38 cellular contexts compared by ENCODE assay signal in genomic region chr6:64103480-64103879, GRCh38.
"Had no signal": no experiment of that assay in that cellular context is flagged by ENCODE, and none has a peak within 500 bp of the region (broad histone marks: within the 10 kb centered on the region; RNA-seq: fewer than 3 reads in every experiment).

No MANE protein-coding gene starts in this region.

- H3K4me1 ChIP-seq: adrenal gland, ascending aorta, body of pancreas, breast epithelium had no signal

- H3K9me3 Mint-ChIP-seq: activated T-helper 1 cell treated with anti-CD3 and anti-CD28 coated beads, Interleukin-12 subunit alpha, Interleukin-12 subunit beta, Interleukin-2, Interleukin-4 antibody, amounts not matched to agents 30 ng/mL and 10 ng/mL and 1 ng/mL, durations not matched to agents 14 hours and 24 hours and 36 hours; brain had no signal

- H3K36me3 ChIP-seq: adrenal gland, ascending aorta, brain microvascular endothelial cell, breast epithelium, cardiac muscle cell had no signal

- DNase-seq: activated effector memory CD4-positive, alpha-beta T cell treated with anti-CD3 and anti-CD28 coated beads, Interleukin-2, amount 50 U/mL, for 16 hours; activated effector memory CD4-positive, alpha-beta T cell treated with Interleukin-2 at 50 U/mL for 16 hours; activated gamma-delta T cell; activated gamma-delta T cell treated with Interleukin-2 at 50 U/mL for 16 hours; activated naive CD4-positive, alpha-beta T cell; activated naive CD4-positive, alpha-beta T cell treated with anti-CD3 and anti-CD28 coated beads for 36 hours; activated naive CD4-positive, alpha-beta T cell treated with anti-CD3 and anti-CD28 coated beads, Interleukin-2, amount 10 ng/mL, durations not matched to agents 7 days and 5 days; activated naive CD4-positive, alpha-beta T cell treated with anti-CD3 and anti-CD28 coated beads, Interleukin-2, amount 50 U/mL, for 16 hours; activated naive CD4-positive, alpha-beta T cell treated with Interleukin-2 at 50 U/mL for 16 hours; activated naive CD8-positive, alpha-beta T cell treated with anti-CD3 and anti-CD28 coated beads for 36 hours; activated naive CD8-positive, alpha-beta T cell treated with anti-CD3 and anti-CD28 coated beads, Interleukin-2, amount 10 ng/mL, durations not matched to agents 7 days and 5 days; activated naive CD8-positive, alpha-beta T cell treated with anti-CD3 and anti-CD28 coated beads, Interleukin-2, amount 50 U/mL, for 24 hours; activated T-cell treated with anti-CD3 and anti-CD28 coated beads, Interleukin-2, amount 50 U/mL, for 1 hour; activated T-cell treated with anti-CD3 and anti-CD28 coated beads, Interleukin-2, amount 50 U/mL, for 24 hours; activated T-cell treated with anti-CD3 and anti-CD28 coated beads, Interleukin-2, amount 50 U/mL, for 4 hours; activated T-cell treated with anti-CD3 and anti-CD28 coated beads, Interleukin-2, amount 50 U/mL, for 48 hours; activated T-cell treated with anti-CD3 and anti-CD28 coated beads, Interleukin-2, amount 50 U/mL, for 72 hours; adrenal gland; amniotic stem cell; amygdala; anterior cingulate cortex; aorta; body of pancreas; brain microvascular endothelial cell; caudate nucleus; central memory CD4-positive, alpha-beta T cell; cerebellar nuclear complex had no signal

- H3K27ac Mint-ChIP-seq: activated naive CD4-positive, alpha-beta T cell treated with anti-CD3 and anti-CD28 coated beads for 36 hours; activated naive CD4-positive, alpha-beta T cell treated with anti-CD3 and anti-CD28 coated beads, Interleukin-2, amount 10 ng/mL, durations not matched to agents 7 days and 5 days; activated naive CD4-positive, alpha-beta T cell treated with anti-CD3 and anti-CD28 coated beads, Interleukin-2, amount 50 U/mL, for 24 hours; activated naive CD4-positive, alpha-beta T cell treated with anti-CD3 and anti-CD28 coated beads, Interleukin-2, amount 50 U/mL, for 72 hours; activated naive CD8-positive, alpha-beta T cell; activated naive CD8-positive, alpha-beta T cell treated with anti-CD3 and anti-CD28 coated beads for 36 hours; activated naive CD8-positive, alpha-beta T cell treated with anti-CD3 and anti-CD28 coated beads, Interleukin-2, amount 10 ng/mL, durations not matched to agents 7 days and 5 days; activated naive CD8-positive, alpha-beta T cell treated with anti-CD3 and anti-CD28 coated beads, Interleukin-2, amount 50 U/mL, for 24 hours; activated T-cell treated with anti-CD3 and anti-CD28 coated beads, Interleukin-2, amount 50 U/mL, for 24 hours; activated T-cell treated with anti-CD3 and anti-CD28 coated beads, Interleukin-2, amount 50 U/mL, for 72 hours; activated T-helper 1 cell treated with anti-CD3 and anti-CD28 coated beads, Interleukin-12 subunit alpha, Interleukin-12 subunit beta, Interleukin-2, Interleukin-4 antibody, amounts not matched to agents 30 ng/mL and 10 ng/mL and 1 ng/mL, durations not matched to agents 14 hours and 24 hours and 36 hours; activated T-helper 17 cell treated with anti-CD3 and anti-CD28 coated beads, Interleukin-2, amount 50 U/mL, for 72 hours; activated T-helper 2 cell treated with anti-CD3 and anti-CD28 coated beads, Interferon-gamma antibody, Interleukin-2, Interleukin-4, amounts not matched to agents 10 μg/mL and 5 μg/mL and 100 μg/mL, durations not matched to agents 14 hours and 24 hours and 36 hours; brain had no signal

- H3K4me3 Mint-ChIP-seq: activated naive CD4-positive, alpha-beta T cell treated with anti-CD3 and anti-CD28 coated beads for 36 hours; activated naive CD4-positive, alpha-beta T cell treated with anti-CD3 and anti-CD28 coated beads, Interleukin-2, amount 10 ng/mL, durations not matched to agents 7 days and 5 days; activated naive CD4-positive, alpha-beta T cell treated with anti-CD3 and anti-CD28 coated beads, Interleukin-2, amount 50 U/mL, for 24 hours; activated naive CD8-positive, alpha-beta T cell; activated naive CD8-positive, alpha-beta T cell treated with anti-CD3 and anti-CD28 coated beads for 36 hours; activated naive CD8-positive, alpha-beta T cell treated with anti-CD3 and anti-CD28 coated beads, Interleukin-2, amount 10 ng/mL, durations not matched to agents 7 days and 5 days; activated naive CD8-positive, alpha-beta T cell treated with anti-CD3 and anti-CD28 coated beads, Interleukin-2, amount 50 U/mL, for 24 hours; activated T-cell treated with anti-CD3 and anti-CD28 coated beads, Interleukin-2, amount 50 U/mL, for 24 hours; activated T-cell treated with anti-CD3 and anti-CD28 coated beads, Interleukin-2, amount 50 U/mL, for 4 hours; activated T-cell treated with anti-CD3 and anti-CD28 coated beads, Interleukin-2, amount 50 U/mL, for 72 hours; activated T-helper 1 cell treated with anti-CD3 and anti-CD28 coated beads, Interleukin-12 subunit alpha, Interleukin-12 subunit beta, Interleukin-2, Interleukin-4 antibody, amounts not matched to agents 30 ng/mL and 10 ng/mL and 1 ng/mL, durations not matched to agents 14 hours and 24 hours and 36 hours; activated T-helper 17 cell treated with anti-CD3 and anti-CD28 coated beads, Interleukin-2, amount 50 U/mL, for 72 hours; brain; central memory CD8-positive, alpha-beta T cell had no signal

- H3K27ac ChIP-seq: adrenal gland, ascending aorta, body of pancreas, brain microvascular endothelial cell, breast epithelium, cardiac muscle cell had no signal

- H3K27me3 Mint-ChIP-seq: activated naive CD4-positive, alpha-beta T cell treated with anti-CD3 and anti-CD28 coated beads, Interleukin-2, amount 10 ng/mL, durations not matched to agents 7 days and 5 days; activated naive CD4-positive, alpha-beta T cell treated with anti-CD3 and anti-CD28 coated beads, Interleukin-2, amount 50 U/mL, for 24 hours; activated naive CD8-positive, alpha-beta T cell; activated naive CD8-positive, alpha-beta T cell treated with anti-CD3 and anti-CD28 coated beads for 36 hours; activated naive CD8-positive, alpha-beta T cell treated with anti-CD3 and anti-CD28 coated beads, Interleukin-2, amount 10 ng/mL, durations not matched to agents 7 days and 5 days; activated naive CD8-positive, alpha-beta T cell treated with anti-CD3 and anti-CD28 coated beads, Interleukin-2, amount 50 U/mL, for 24 hours; activated T-cell treated with anti-CD3 and anti-CD28 coated beads, Interleukin-2, amount 50 U/mL, for 24 hours; activated T-helper 17 cell treated with anti-CD3 and anti-CD28 coated beads, Interleukin-2, amount 50 U/mL, for 72 hours; brain; central memory CD8-positive, alpha-beta T cell had no signal

- H3K36me3 Mint-ChIP-seq: activated naive CD4-positive, alpha-beta T cell treated with anti-CD3 and anti-CD28 coated beads, Interleukin-2, amount 10 ng/mL, durations not matched to agents 7 days and 5 days; activated naive CD4-positive, alpha-beta T cell treated with anti-CD3 and anti-CD28 coated beads, Interleukin-2, amount 50 U/mL, for 24 hours; activated naive CD4-positive, alpha-beta T cell treated with anti-CD3 and anti-CD28 coated beads, Interleukin-2, amount 50 U/mL, for 72 hours; activated naive CD8-positive, alpha-beta T cell; activated naive CD8-positive, alpha-beta T cell treated with anti-CD3 and anti-CD28 coated beads for 36 hours; activated naive CD8-positive, alpha-beta T cell treated with anti-CD3 and anti-CD28 coated beads, Interleukin-2, amount 10 ng/mL, durations not matched to agents 7 days and 5 days; brain had no signal

- H3K9me3 ChIP-seq: adrenal gland, ascending aorta, body of pancreas, breast epithelium had no signal

- H3K27me3 ChIP-seq: adrenal gland, ascending aorta, body of pancreas, brain microvascular endothelial cell, breast epithelium, cardiac muscle cell had no signal

- H3K4me1 Mint-ChIP-seq: activated naive CD4-positive, alpha-beta T cell treated with anti-CD3 and anti-CD28 coated beads, Interleukin-2, amount 10 ng/mL, durations not matched to agents 7 days and 5 days; activated naive CD4-positive, alpha-beta T cell treated with anti-CD3 and anti-CD28 coated beads, Interleukin-2, amount 50 U/mL, for 24 hours; activated naive CD8-positive, alpha-beta T cell treated with anti-CD3 and anti-CD28 coated beads for 36 hours; activated naive CD8-positive, alpha-beta T cell treated with anti-CD3 and anti-CD28 coated beads, Interleukin-2, amount 10 ng/mL, durations not matched to agents 7 days and 5 days; activated naive CD8-positive, alpha-beta T cell treated with anti-CD3 and anti-CD28 coated beads, Interleukin-2, amount 50 U/mL, for 24 hours; activated T-helper 17 cell treated with anti-CD3 and anti-CD28 coated beads, Interleukin-2, amount 50 U/mL, for 72 hours; central memory CD8-positive, alpha-beta T cell had no signal

- H3K4me3 ChIP-seq: adrenal gland, ascending aorta, body of pancreas, breast epithelium, cardiac muscle cell had no signal

- ATAC-seq: activated naive CD4-positive, alpha-beta T cell treated with anti-CD3 and anti-CD28 coated beads, Interleukin-2, amount 50 U/mL, for 72 hours; activated naive CD8-positive, alpha-beta T cell treated with anti-CD3 and anti-CD28 coated beads, Interleukin-2, amount 50 U/mL, for 24 hours; activated T-cell treated with anti-CD3 and anti-CD28 coated beads, Interleukin-2, amount 50 U/mL, for 4 hours; activated T-cell treated with anti-CD3 and anti-CD28 coated beads, Interleukin-2, amount 50 U/mL, for 72 hours; activated T-helper 17 cell treated with anti-CD3 and anti-CD28 coated beads, Interleukin-2, amount 50 U/mL, for 72 hours; body of pancreas had no signal
